Comparison of ENCODE assay signal across 11 cellular contexts in the genomic region with DNA sequence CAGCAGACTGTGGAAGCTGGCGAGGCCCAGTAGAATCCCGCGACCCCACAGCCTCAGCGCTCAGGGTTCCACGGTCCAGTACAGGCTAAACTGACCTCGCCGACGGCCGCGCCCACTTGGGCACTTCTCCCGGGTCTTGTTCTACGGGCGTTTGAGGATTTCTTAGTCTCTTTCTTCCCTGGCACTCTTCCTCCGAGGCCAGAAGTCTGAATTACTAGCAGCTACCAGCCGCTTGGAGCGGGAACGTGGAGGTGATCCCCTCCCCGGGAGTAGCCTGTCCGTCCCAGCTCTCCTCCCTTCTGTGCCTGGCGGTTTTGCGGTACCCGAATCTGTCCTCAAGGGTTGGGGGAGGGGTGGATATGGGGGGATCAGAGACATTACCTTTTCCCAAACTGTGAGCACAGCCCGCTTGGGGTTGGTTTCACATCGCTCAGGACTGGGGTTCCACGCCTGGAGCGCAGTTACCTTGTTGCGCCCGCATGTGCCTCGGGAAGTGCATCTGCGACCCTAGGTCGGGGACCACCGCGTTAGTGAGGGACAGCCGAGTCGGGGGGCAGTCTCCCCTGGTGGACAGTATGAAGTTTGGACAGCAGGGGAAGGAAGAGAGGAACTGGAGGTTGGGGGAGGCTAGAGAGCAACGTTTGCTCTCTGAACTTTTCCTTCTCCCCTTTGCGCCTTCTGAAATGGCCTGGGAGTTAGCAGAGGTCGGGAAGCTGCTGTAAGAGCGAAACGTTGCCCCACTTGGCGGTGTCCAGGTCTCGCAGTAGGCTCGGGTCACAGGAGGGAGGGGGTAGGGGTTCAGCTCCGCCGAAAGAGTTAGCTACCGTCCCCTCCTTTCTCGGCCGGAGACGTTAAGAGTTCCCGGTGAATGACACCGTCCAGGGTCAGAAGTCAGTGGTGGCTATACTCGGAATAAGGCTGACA.
DNase-seq lines count a peak whose midpoint lies in the region; ATAC-seq and TF ChIP-seq lines count a peak whose summit lies in the region.
"Had no signal": no experiment of that assay in that cellular context is flagged by ENCODE, and none has a peak within 500 bp of the region (broad histone marks: within the 10 kb centered on the region; RNA-seq: fewer than 3 reads in every experiment).

No MANE protein-coding gene starts in this region.

- H3K4me3 ChIP-seq in iPS-11a (ENCODE audit: low read depth, low read length) (peak overlapping the region; percentile 17), smooth muscle cell (peak overlapping the region; percentile 23), body of pancreas (no peak overlapping the region)

- no peaks in the 10 kb centered on the region for H3F3A ChIP-seq in smooth muscle cell (ENCODE audit: low read depth)

- H3K4me1 ChIP-seq in smooth muscle cell (ENCODE audit: low read depth): peaks cover 8% of the 10 kb centered on the region
- peaks cover 40% of the 10 kb centered on the region for H3K4me1 ChIP-seq in body of pancreas

- H3K36me3 ChIP-seq in smooth muscle cell (ENCODE audit: low read depth): no peaks in the 10 kb centered on the region
- H3K36me3 ChIP-seq in body of pancreas (replicated peaks in 1 of 2; ENCODE audit: insufficient read depth in 1 of 2, low read depth in 2 of 2): no peaks in the 10 kb centered on the region

- H3K27me3 ChIP-seq in smooth muscle cell (ENCODE audit: low read depth): peaks cover 100% of the 10 kb centered on the region
- peaks cover 0 to 74% of the 10 kb centered on the region in 2 donors for H3K27me3 ChIP-seq in body of pancreas

- H3K27ac ChIP-seq in smooth muscle cell (ENCODE audit: low read depth): no peak overlapping the region
- H3K27ac ChIP-seq in body of pancreas: no peak overlapping the region

- intact Hi-C loops in activated CD4-positive, alpha-beta T cell treated with anti-CD3 and anti-CD28 coated beads for 36 hours (cut with DNase I, micrococcal nuclease): loop anchor here (1.0 to 10.0 kb wide), 7 partner anchors 17 to 1280 kb away; a partner anchor contains a TSS
- intact Hi-C loops in body of pancreas (cut with DNase I): no loop called here

- no peaks in the 10 kb centered on the region for H3K79me2 ChIP-seq in smooth muscle cell (ENCODE audit: low read depth)

- no peaks in the 10 kb centered on the region for H4K20me1 ChIP-seq in smooth muscle cell (ENCODE audit: low read depth)

- H3K4me1 Mint-ChIP-seq in activated CD4-positive, alpha-beta T cell treated with anti-CD3 and anti-CD28 coated beads for 36 hours: peaks cover 15% of the 10 kb centered on the region

- H3K9me3 Mint-ChIP-seq in activated CD4-positive, alpha-beta T cell treated with anti-CD3 and anti-CD28 coated beads for 36 hours (ENCODE audit: low read depth): no peaks in the 10 kb centered on the region

- H3K9me3 ChIP-seq in smooth muscle cell (replicated peaks; ENCODE audit: low read depth): no peaks in the 10 kb centered on the region
- no peaks in the 10 kb centered on the region for H3K9me3 ChIP-seq in body of pancreas

- peaks cover 79% of the 10 kb centered on the region for H3K27me3 Mint-ChIP-seq in activated CD4-positive, alpha-beta T cell treated with anti-CD3 and anti-CD28 coated beads for 36 hours

- no peak overlapping the region for H3K27ac Mint-ChIP-seq in activated CD4-positive, alpha-beta T cell treated with anti-CD3 and anti-CD28 coated beads for 36 hours

- ATAC-seq in activated CD4-positive, alpha-beta T cell treated with anti-CD3 and anti-CD28 coated beads for 36 hours: no peak
- no peak for ATAC-seq in body of pancreas
- no peak for ATAC-seq in HG03280 (IDR thresholded peaks at IDR 0.05; ENCODE audit: unreplicated experiment)

- TF ChIP-seq POLR2A in body of pancreas (IDR thresholded peaks at IDR 0.05): no peak

- no peaks in the 10 kb centered on the region for H3K36me3 Mint-ChIP-seq in activated CD4-positive, alpha-beta T cell treated with anti-CD3 and anti-CD28 coated beads for 36 hours (ENCODE audit: low read depth)

- peak; percentile 7 for DNase-seq in activated CD4-positive, alpha-beta T cell treated with anti-CD3 and anti-CD28 coated beads for 36 hours
- DNase-seq in activated CD4-positive, alpha-beta T cell treated with anti-CD3 and anti-CD28 coated beads for 48 hours: no peak
- peak; percentile 6 for DNase-seq in UCSD-AML1 (lab: John Stamatoyannopoulos, UW; ENCODE audit: unreplicated experiment)
- DNase-seq in smooth muscle cell (lab: John Stamatoyannopoulos, UW; ENCODE audit: unreplicated experiment): no peak
- DNase-seq in body of pancreas: no peak
- no peak for DNase-seq in NCI-H128 (lab: John Stamatoyannopoulos, UW; ENCODE audit: unreplicated experiment)
- DNase-seq: activated CD4-positive, alpha-beta T cell treated with anti-CD3 and anti-CD28 coated beads for 1 hour; central memory CD4-positive, alpha-beta T cell; HCEC 1CT had no signal

- POLR2A ChIA-PET in activated CD4-positive, alpha-beta T cell treated with anti-CD3 and anti-CD28 coated beads for 36 hours (lab: Charles Lee): no interaction called here

- peak overlapping the region; percentile 83 for H3K4me2 ChIP-seq in smooth muscle cell

- TF ChIP-seq CTCF in smooth muscle cell (IDR thresholded peaks at IDR 0.05; ENCODE audit: borderline replicate concordance, insufficient read depth, poor library complexity, severe bottlenecking) (no peak), body of pancreas (IDR thresholded peaks at IDR 0.05) (no peak)

- H2AFZ ChIP-seq in smooth muscle cell (ENCODE audit: low read depth): no peak overlapping the region

- 2% methylated on average over 52 of the region's 52 CpGs for WGBS in smooth muscle cell (ENCODE audit: low lambda C conversion rate)
- 3 to 5% methylated on average over 40 to 52 of the region's 52 CpGs for WGBS in body of pancreas, 2 donors

- CTCF ChIA-PET in activated CD4-positive, alpha-beta T cell treated with anti-CD3 and anti-CD28 coated beads for 36 hours (lab: Charles Lee): interaction anchor here (0.6 to 4.8 kb wide), 15 partner anchors 8 to 1132 kb away, joined by 3 to 59 read pairs (median 7); no protein-coding TSS in a partner anchor

- no peak overlapping the region for H3K4me3 Mint-ChIP-seq in activated CD4-positive, alpha-beta T cell treated with anti-CD3 and anti-CD28 coated beads for 36 hours

- no peak overlapping the region for H3K9ac ChIP-seq in smooth muscle cell (ENCODE audit: low read depth)

Comparison
In these comparisons a context has a peak if more than half of its experiments do, and no peak if none do; other contexts are left out.
1. DNase-seq: peak in activated CD4-positive, alpha-beta T cell treated with anti-CD3 and anti-CD28 coated beads for 36 hours (single experiment) and UCSD-AML1 (single experiment); none in activated CD4-positive, alpha-beta T cell treated with anti-CD3 and anti-CD28 coated beads for 48 hours (single experiment), smooth muscle cell (single experiment), body of pancreas (0 of 4) and NCI-H128 (single experiment).
2. H3K4me3 ChIP-seq: peak in iPS-11a (single experiment) and smooth muscle cell (single experiment); none in body of pancreas (0 of 2).